ENCODE assay signal across 29 cellular contexts in the genomic region with DNA sequence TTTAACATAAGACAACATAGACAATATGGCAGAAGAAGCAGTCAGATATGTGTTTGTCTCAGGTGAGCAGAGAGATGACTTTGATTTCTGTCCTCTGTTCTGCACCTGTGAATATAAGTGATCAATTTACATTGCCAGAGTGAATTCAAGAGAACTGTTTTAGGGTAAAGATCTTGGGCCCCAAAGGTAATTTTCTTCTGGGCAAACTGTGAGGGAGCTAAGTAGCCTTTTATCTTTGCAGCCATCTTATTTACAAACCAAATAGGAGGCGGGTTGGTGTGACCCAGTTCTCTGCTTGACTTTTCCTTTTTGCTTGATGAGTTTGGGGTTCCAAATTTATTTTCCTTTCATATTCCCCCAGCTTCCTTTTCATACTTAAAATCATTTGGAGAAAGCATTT.
"Had no signal": no experiment of that assay in that cellular context is flagged by ENCODE, and none has a peak within 500 bp of the region (broad histone marks: within the 10 kb centered on the region; RNA-seq: fewer than 3 reads in every experiment).

No MANE protein-coding gene starts in this region.

- H3K27ac ChIP-seq: adrenal gland, ascending aorta, body of pancreas, brain microvascular endothelial cell, breast epithelium, cardiac muscle cell had no signal

- H3K4me1 ChIP-seq: adrenal gland, ascending aorta, body of pancreas, breast epithelium had no signal

- H3K27me3 ChIP-seq: adrenal gland, ascending aorta, body of pancreas, brain microvascular endothelial cell, breast epithelium, cardiac muscle cell had no signal

- H3K9me3 ChIP-seq: adrenal gland, ascending aorta, body of pancreas, breast epithelium had no signal

- H3K4me3 ChIP-seq: adrenal gland, ascending aorta, body of pancreas, breast epithelium, cardiac muscle cell had no signal

- DNase-seq: activated effector memory CD4-positive, alpha-beta T cell treated with anti-CD3 and anti-CD28 coated beads, Interleukin-2, amount 50 U/mL, for 16 hours; activated effector memory CD4-positive, alpha-beta T cell treated with Interleukin-2 at 50 U/mL for 16 hours; activated gamma-delta T cell; activated gamma-delta T cell treated with Interleukin-2 at 50 U/mL for 16 hours; activated naive CD4-positive, alpha-beta T cell; activated naive CD4-positive, alpha-beta T cell treated with anti-CD3 and anti-CD28 coated beads for 36 hours; activated naive CD4-positive, alpha-beta T cell treated with anti-CD3 and anti-CD28 coated beads, Interleukin-2, amount 10 ng/mL, durations not matched to agents 7 days and 5 days; activated naive CD4-positive, alpha-beta T cell treated with anti-CD3 and anti-CD28 coated beads, Interleukin-2, amount 50 U/mL, for 16 hours; activated naive CD4-positive, alpha-beta T cell treated with Interleukin-2 at 50 U/mL for 16 hours; activated naive CD8-positive, alpha-beta T cell treated with anti-CD3 and anti-CD28 coated beads for 36 hours; activated naive CD8-positive, alpha-beta T cell treated with anti-CD3 and anti-CD28 coated beads, Interleukin-2, amount 10 ng/mL, durations not matched to agents 7 days and 5 days; activated naive CD8-positive, alpha-beta T cell treated with anti-CD3 and anti-CD28 coated beads, Interleukin-2, amount 50 U/mL, for 24 hours; activated T-cell treated with anti-CD3 and anti-CD28 coated beads, Interleukin-2, amount 50 U/mL, for 24 hours; activated T-cell treated with anti-CD3 and anti-CD28 coated beads, Interleukin-2, amount 50 U/mL, for 4 hours; activated T-cell treated with anti-CD3 and anti-CD28 coated beads, Interleukin-2, amount 50 U/mL, for 48 hours; activated T-cell treated with anti-CD3 and anti-CD28 coated beads, Interleukin-2, amount 50 U/mL, for 72 hours; adrenal gland; amniotic stem cell; amygdala; anterior cingulate cortex; aorta; body of pancreas; brain microvascular endothelial cell; caudate nucleus; central memory CD4-positive, alpha-beta T cell; cerebellar nuclear complex had no signal

- H3K36me3 ChIP-seq: ascending aorta, brain microvascular endothelial cell, breast epithelium had no signal
